In the genomic region with DNA sequence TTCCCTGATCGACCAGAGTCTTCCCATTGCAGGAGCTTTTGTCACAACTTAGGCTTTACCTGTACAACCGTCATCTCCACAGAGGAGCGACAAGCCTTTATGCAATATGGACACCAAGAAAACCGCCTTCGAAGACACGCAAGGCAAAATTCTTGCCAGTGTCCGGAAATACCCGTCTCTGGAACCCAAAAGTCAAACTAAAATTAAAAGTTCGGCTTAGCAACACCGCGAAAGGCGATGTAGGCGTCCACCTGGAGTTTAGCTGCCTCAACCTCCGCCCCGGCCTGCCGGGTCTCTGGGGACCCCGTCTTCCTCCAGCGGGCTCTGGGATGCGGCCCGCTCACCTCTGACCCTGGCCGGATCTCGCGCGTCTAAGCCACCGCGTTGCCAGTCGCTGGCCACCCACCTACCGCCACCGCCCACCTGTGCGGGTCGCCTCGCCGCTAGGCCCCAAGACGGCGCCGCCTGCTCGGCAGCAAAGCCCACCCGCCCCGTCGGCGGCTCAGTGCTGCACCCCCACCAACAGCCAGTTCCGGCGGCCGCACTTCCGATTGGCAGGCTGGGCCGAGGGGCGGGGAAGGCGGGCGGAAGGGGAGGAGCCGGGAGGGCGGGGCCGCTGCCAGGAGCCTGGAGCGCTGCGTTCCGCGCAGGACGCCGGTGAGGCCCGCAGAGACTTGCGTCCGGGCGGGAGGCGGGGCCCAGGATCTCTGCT, we compare ENCODE assay signal across 8 cellular contexts. TPM values are rescaled to one million over a fixed set of nuclear protein-coding genes. Genes with fewer than 3 reads are reported as not detected.
A peak's percentile ranks its signal among the peaks of the same experiment; 100 is the strongest.
DNase-seq lines count a peak whose midpoint lies in the region; ATAC-seq and TF ChIP-seq lines count a peak whose summit lies in the region.

A gene (minus strand): TSS at position 553 of the 712 bp plus-strand sequence. CDS start 8,198 bp downstream, outside the sequence.

- no peak for TF ChIP-seq RAD21 in SK-N-SH (IDR thresholded peaks at IDR 0.05; ENCODE audit: low read length)

- H3K9me2 ChIP-seq in SK-N-SH = no peaks in the 10 kb centered on the region

- peak within 1 kb of the TSS; percentile 84 to 89 for H3K27ac ChIP-seq in SK-N-SH (ENCODE audit: low read depth in 2 of 2, low read length in 1 of 2)

- peaks cover 3% of the 10 kb centered on the region; the same call in 1 of the 2 replicates for H4K20me1 ChIP-seq in SK-N-SH (ENCODE audit: insufficient read depth)

- peak within 1 kb of the TSS; percentile 80 for H3K4me2 ChIP-seq in SK-N-SH

- H3K79me2 ChIP-seq in SK-N-SH (ENCODE audit: insufficient read depth) = peaks cover 51% of the 10 kb centered on the region

- H3K9ac ChIP-seq in SK-N-SH = peak within 1 kb of the TSS; percentile 93

- no peaks in the 10 kb centered on the region for H3K9me3 ChIP-seq in SK-N-SH

- ATAC-seq in HG02571 (IDR thresholded peaks at IDR 0.05; ENCODE audit: unreplicated experiment) = peak; percentile 96

- H3K4me3 ChIP-seq in GM08714 (ENCODE audit: low read length) = peak within 1 kb of the TSS; percentile 88
- peak within 1 kb of the TSS; percentile 100 for H3K4me3 ChIP-seq in NB4 (ENCODE audit: low read depth, low read length)
- peak within 1 kb of the TSS; percentile 78 to 85 for H3K4me3 ChIP-seq in SK-N-SH (ENCODE audit: low read depth in 2 of 2, low read length in 1 of 2)

- H3K36me3 ChIP-seq in SK-N-SH (replicated peaks in 1 of 2; ENCODE audit: control insufficient read depth in 1 of 2, insufficient read depth in 2 of 2, low read length in 1 of 2) = peaks cover 0 to 7% of the 10 kb centered on the region in 2 experiments

- peak within 1 kb of the TSS; percentile 98 for H2AFZ ChIP-seq in SK-N-SH (ENCODE audit: low read depth)

- no peaks in the 10 kb centered on the region; a peak in 1 of 4 replicates for H3K4me1 ChIP-seq in SK-N-SH (ENCODE audit: control insufficient read depth in 1 of 2, insufficient read depth in 2 of 2, low read depth in 1 of 2, low read length in 1 of 2)

- TF ChIP-seq EP300 in SK-N-SH (IDR thresholded peaks at IDR 0.05; ENCODE audit: borderline replicate concordance in 1 of 2, low read depth in 1 of 2, low read length in 1 of 2) = no peak

- CTCF ChIA-PET in SK-N-SH (lab: Yijun Ruan, JAX) = interaction anchor here (0.8 to 1.6 kb wide), 3 partner anchors 10 to 78 kb away, joined by 3 to 4 read pairs (median 4); no protein-coding TSS in a partner anchor

- TF ChIP-seq CTCF in NB4 (IDR thresholded peaks at IDR 0.05; ENCODE audit: low read depth, low read length) = no peak
- no peak for TF ChIP-seq CTCF in SK-N-SH (IDR thresholded peaks at IDR 0.05)

- WGBS in SK-N-SH (ENCODE audit: low lambda C conversion rate) = 0% methylated on average over 34 of the region's 63 CpGs

- POLR2A ChIA-PET in SK-N-SH (lab: Yijun Ruan, JAX) = no interaction called here

- TF ChIP-seq POLR2A in NB4 (IDR thresholded peaks at IDR 0.05; ENCODE audit: extremely low read depth, insufficient read length) = peak; percentile 96

- DNase-seq in NB4 (ENCODE audit: low read depth) (peak; percentile 95), SK-N-SH (peak; percentile 96), germinal center (ENCODE audit: low spot score) (peak; percentile 89), nucleus accumbens (lab: John Stamatoyannopoulos, UW) (peak; percentile 39 to 94 (median 87)), superior temporal gyrus (ENCODE audit: extremely low spot score) (peak; percentile 85)
- peak; percentile 95 for DNase-seq in activated naive CD4-positive, alpha-beta T cell treated with anti-CD3 and anti-CD28 coated beads, Interleukin-2, amount 50 U/mL, for 16 hours

- H3K27me3 ChIP-seq in SK-N-SH (ENCODE audit: insufficient read depth) = no peaks in the 10 kb centered on the region

- H3F3A ChIP-seq in SK-N-SH (replicated peaks; ENCODE audit: insufficient read depth) = peaks cover 5% of the 10 kb centered on the region

TF ChIP-seq in SK-N-SH, 30 proteins besides CTCF, POLR2A, EP300 and RAD21 (continues in another document):
- TF ChIP-seq EZH2phosphoT487 (IDR thresholded peaks at IDR 0.05; ENCODE audit: borderline replicate concordance, low read depth) (no peak), RCOR1 (IDR thresholded peaks at IDR 0.05; ENCODE audit: low read length) (no peak), TCF12 (IDR thresholded peaks at IDR 0.05) (no peak), SIN3A (IDR thresholded peaks at IDR 0.05; ENCODE audit: borderline replicate concordance, low read depth, low read length) (peak; percentile 22; the same call in 1 of the 2 replicates), FOXM1 (IDR thresholded peaks at IDR 0.05; ENCODE audit: low read depth) (no peak), RXRA (IDR thresholded peaks at IDR 0.05; ENCODE audit: borderline replicate concordance, low read depth) (no peak), NRF1 (IDR thresholded peaks at IDR 0.05; ENCODE audit: low read depth, low read length) (peak; percentile 59), FOXJ3 (CRISPR knock-in tag; IDR thresholded peaks at IDR 0.05) (no peak), GABPA (IDR thresholded peaks at IDR 0.05; ENCODE audit: low read depth) (peak; percentile 81), TAF1 (IDR thresholded peaks at IDR 0.05; ENCODE audit: borderline replicate concordance, low read depth, low read length) (peak; percentile 71; the same call in 1 of the 2 replicates), NFIC (IDR thresholded peaks at IDR 0.05; ENCODE audit: borderline replicate concordance) (no peak), TEAD4 (IDR thresholded peaks at IDR 0.05; ENCODE audit: borderline replicate concordance, insufficient read depth) (no peak), POLR2AphosphoS5 (IDR thresholded peaks at IDR 0.05; ENCODE audit: low read depth, low read length) (peak; percentile 81), MEF2A (IDR thresholded peaks at IDR 0.05; ENCODE audit: borderline replicate concordance, low read depth) (no peak), YY1 (IDR thresholded peaks at IDR 0.05; ENCODE audit: low read depth) (peak; percentile 32; the same call in 1 of the 2 replicates), GATA2 (CRISPR knock-in tag; IDR thresholded peaks at IDR 0.05) (no peak), SMC3 (IDR thresholded peaks at IDR 0.05; ENCODE audit: low read depth, low read length) (no peak), ELF1 (IDR thresholded peaks at IDR 0.05) (peak; percentile 66), FOSL2 (IDR thresholded peaks at IDR 0.05; ENCODE audit: borderline replicate concordance, low read depth) (no peak)
- TF ChIP-seq, protein P1, sequence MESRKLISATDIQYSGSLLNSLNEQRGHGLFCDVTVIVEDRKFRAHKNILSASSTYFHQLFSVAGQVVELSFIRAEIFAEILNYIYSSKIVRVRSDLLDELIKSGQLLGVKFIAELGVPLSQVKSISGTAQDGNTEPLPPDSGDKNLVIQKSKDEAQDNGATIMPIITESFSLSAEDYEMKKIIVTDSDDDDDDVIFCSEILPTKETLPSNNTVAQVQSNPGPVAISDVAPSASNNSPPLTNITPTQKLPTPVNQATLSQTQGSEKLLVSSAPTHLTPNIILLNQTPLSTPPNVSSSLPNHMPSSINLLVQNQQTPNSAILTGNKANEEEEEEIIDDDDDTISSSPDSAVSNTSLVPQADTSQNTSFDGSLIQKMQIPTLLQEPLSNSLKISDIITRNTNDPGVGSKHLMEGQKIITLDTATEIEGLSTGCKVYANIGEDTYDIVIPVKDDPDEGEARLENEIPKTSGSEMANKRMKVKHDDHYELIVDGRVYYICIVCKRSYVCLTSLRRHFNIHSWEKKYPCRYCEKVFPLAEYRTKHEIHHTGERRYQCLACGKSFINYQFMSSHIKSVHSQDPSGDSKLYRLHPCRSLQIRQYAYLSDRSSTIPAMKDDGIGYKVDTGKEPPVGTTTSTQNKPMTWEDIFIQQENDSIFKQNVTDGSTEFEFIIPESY (IDR thresholded peaks at IDR 0.05; ENCODE audit: borderline replicate concordance, low read depth) = no peak; the same call in 1 of the 2 replicates
- TF ChIP-seq, protein P2, sequence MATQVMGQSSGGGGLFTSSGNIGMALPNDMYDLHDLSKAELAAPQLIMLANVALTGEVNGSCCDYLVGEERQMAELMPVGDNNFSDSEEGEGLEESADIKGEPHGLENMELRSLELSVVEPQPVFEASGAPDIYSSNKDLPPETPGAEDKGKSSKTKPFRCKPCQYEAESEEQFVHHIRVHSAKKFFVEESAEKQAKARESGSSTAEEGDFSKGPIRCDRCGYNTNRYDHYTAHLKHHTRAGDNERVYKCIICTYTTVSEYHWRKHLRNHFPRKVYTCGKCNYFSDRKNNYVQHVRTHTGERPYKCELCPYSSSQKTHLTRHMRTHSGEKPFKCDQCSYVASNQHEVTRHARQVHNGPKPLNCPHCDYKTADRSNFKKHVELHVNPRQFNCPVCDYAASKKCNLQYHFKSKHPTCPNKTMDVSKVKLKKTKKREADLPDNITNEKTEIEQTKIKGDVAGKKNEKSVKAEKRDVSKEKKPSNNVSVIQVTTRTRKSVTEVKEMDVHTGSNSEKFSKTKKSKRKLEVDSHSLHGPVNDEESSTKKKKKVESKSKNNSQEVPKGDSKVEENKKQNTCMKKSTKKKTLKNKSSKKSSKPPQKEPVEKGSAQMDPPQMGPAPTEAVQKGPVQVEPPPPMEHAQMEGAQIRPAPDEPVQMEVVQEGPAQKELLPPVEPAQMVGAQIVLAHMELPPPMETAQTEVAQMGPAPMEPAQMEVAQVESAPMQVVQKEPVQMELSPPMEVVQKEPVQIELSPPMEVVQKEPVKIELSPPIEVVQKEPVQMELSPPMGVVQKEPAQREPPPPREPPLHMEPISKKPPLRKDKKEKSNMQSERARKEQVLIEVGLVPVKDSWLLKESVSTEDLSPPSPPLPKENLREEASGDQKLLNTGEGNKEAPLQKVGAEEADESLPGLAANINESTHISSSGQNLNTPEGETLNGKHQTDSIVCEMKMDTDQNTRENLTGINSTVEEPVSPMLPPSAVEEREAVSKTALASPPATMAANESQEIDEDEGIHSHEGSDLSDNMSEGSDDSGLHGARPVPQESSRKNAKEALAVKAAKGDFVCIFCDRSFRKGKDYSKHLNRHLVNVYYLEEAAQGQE (IDR thresholded peaks at IDR 0.05; ENCODE audit: low read depth, low read length) = no peak
- TF ChIP-seq, protein P3, sequence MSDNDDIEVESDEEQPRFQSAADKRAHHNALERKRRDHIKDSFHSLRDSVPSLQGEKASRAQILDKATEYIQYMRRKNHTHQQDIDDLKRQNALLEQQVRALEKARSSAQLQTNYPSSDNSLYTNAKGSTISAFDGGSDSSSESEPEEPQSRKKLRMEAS (IDR thresholded peaks at IDR 0.05; ENCODE audit: low read depth) = peak; percentile 80

RNA-seq across cellular contexts. Expression of the gene that starts here (rescaled TPM):
- 39.4 and 59.0 TPM in 2 replicates for polyA plus RNA-seq in SK-N-SH (2012; rRNA removed)
- 43.9 and 46.6 TPM in 2 replicates for polyA plus RNA-seq in SK-N-SH (2012; cell fraction: cytosol; rRNA removed)
- polyA plus RNA-seq in SK-N-SH (2012; cell fraction: nucleus; rRNA removed) = 55.2 and 89.7 TPM in 2 replicates

Comparison
In these comparisons a context has a peak if more than half of its experiments do, and no peak if none do; other contexts are left out.
1. Peak in every context shown above with its lines: DNase-seq, ATAC-seq, H3K4me3 ChIP-seq and H3K27ac ChIP-seq.